Comparison of ENCODE assay signal across 8 cellular contexts in the genomic region with DNA sequence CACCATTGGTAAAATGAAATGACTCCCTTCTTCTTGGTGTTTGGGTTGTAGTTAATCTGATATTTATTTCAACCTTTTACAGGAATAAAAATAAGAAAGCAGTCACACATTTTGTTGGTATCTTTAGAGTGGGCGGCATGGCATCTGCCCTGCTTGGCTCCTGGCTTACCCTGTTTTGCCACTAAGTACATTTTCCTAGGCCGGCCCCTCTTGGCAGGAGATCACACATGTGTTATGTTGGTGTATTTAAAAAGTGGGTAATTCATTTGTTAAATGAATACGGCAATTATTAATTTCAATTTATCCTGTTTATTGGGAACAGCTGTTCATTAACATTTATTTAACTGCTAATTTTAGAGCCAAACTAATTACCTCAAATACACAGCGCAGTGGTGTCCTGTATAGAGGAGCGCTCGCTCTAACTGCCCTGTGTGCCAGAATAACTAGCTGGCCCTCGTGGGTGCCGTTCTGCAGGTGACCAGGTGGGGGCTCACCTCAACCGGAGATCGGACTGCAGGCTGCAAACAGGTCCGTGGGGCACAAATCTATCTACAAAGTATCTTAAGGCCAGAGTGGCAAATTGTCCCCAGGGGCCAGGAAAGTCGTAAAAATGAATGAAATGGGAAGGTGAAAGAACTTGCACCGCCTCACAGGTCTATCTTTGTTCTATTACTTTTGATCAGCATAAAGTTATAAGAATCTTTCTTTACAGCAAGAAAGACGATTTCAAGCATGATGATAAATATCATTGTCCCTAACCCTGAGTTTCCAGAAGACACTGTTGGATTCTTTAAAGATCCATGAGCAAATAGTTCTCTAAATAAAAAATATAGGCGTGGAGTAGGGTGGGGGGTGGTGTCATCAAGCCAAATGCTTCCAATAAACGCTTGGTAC. TPM values are rescaled to one million over a fixed set of nuclear protein-coding genes. Genes with fewer than 3 reads are reported as not detected.
DNase-seq lines count a peak whose midpoint lies in the region; ATAC-seq and TF ChIP-seq lines count a peak whose summit lies in the region.

No MANE protein-coding gene starts in this region.

- in situ Hi-C loops in KBM-7 (cut with MboI; ENCODE audit: low pct_unique_long_range_greater_than_20kb, low sequenced_read_pairs), result loop anchor here (10.0 to 25.0 kb wide), 2 partner anchors 423 to 645 kb away; no protein-coding TSS in a partner anchor

- no peak for TF ChIP-seq POLR2A in gastroesophageal sphincter (IDR thresholded peaks at IDR 0.05)

- no peak overlapping the region for H3K27ac ChIP-seq in gastroesophageal sphincter

- ATAC-seq in GM21737 (IDR thresholded peaks at IDR 0.05; ENCODE audit: unreplicated experiment) (peak; percentile 97), gastroesophageal sphincter (peak; percentile 70)

- peak; percentile 56 to 83 (median 66) for TF ChIP-seq CTCF in gastroesophageal sphincter (IDR thresholded peaks at IDR 0.05)

- no peak overlapping the region for H3K4me3 ChIP-seq in gastroesophageal sphincter

- peaks cover 0 to 7% (median 0%) of the 10 kb centered on the region in 3 donors for H3K4me1 ChIP-seq in gastroesophageal sphincter

- H3K36me3 ChIP-seq in gastroesophageal sphincter, result no peaks in the 10 kb centered on the region

- H3K9me3 ChIP-seq in gastroesophageal sphincter, result no peaks in the 10 kb centered on the region

- WGBS in gastroesophageal sphincter (ENCODE audit: low coverage in 1 of 2), 2 donors, result 27 to 34% methylated on average over 13 to 14 of the region's 16 CpGs

- no peak for TF ChIP-seq EP300 in gastroesophageal sphincter (IDR thresholded peaks at IDR 0.05)

- no peaks in the 10 kb centered on the region for H3K27me3 ChIP-seq in gastroesophageal sphincter

- intact Hi-C loops in posterior cingulate gyrus (cut with DNase I), result no loop called here

- DNase-seq in ELF-1 (ENCODE audit: low read depth, low spot score), result peak; percentile 86
- DNase-seq in KBM-7, result peak; percentile 78
- peak; percentile 76 for DNase-seq in RPMI8226
- DNase-seq in activated T-helper 9 cell treated with anti-CD3 and anti-CD28 coated beads, Interleukin-2, amount 50 U/mL, for 16 hours (ENCODE audit: low read depth), result peak; percentile 49
- peak; percentile 65 to 97 (median 82) for DNase-seq in posterior cingulate gyrus
- peak; percentile 83 for DNase-seq in ureter (ENCODE audit: low spot score)

RNA-seq across cellular contexts. Expression of gene GPR151, which starts 26.2 kb away (rescaled TPM):
- total RNA-seq in gastroesophageal sphincter (not detected), ureter (not detected)
